Comparison of ENCODE assay signal across 8 cellular contexts in genomic region chr7:29572543-29572942, GRCh38. TPM values are rescaled to one million over a fixed set of nuclear protein-coding genes. Genes with fewer than 3 reads are reported as not detected.
"Had no signal": no experiment of that assay in that cellular context is flagged by ENCODE, and none has a peak within 500 bp of the region (broad histone marks: within the 10 kb centered on the region; RNA-seq: fewer than 3 reads in every experiment).

No MANE protein-coding gene starts in this region.

- H3K27ac ChIP-seq: GM23248 had no signal

- H3K27ac Mint-ChIP-seq: H9 had no signal

- H3K4me3 Mint-ChIP-seq: H9 had no signal

- H3K4me3 ChIP-seq: GM23248, K562 had no signal

- ATAC-seq: K562 had no signal

- H3K9ac ChIP-seq: GM23248 had no signal

- H2AFZ ChIP-seq: GM23248 had no signal

- DNase-seq: GM23248, GOT3, H9, HCEC 1CT, IMR-90 had no signal

- FAIRE-seq: H54, HTR-8/SVneo, K562 had no signal

RNA-seq across cellular contexts. Expression of gene PRR15, which starts 8.9 kb away (rescaled TPM):
- total RNA-seq: IMR-90, K562 had no signal
- polyA plus RNA-seq: IMR-90, K562 had no signal
